11 cellular contexts compared by ENCODE assay signal in genomic region chr6:42911171-42912021, GRCh38. TPM values are rescaled to one million over a fixed set of nuclear protein-coding genes. Genes with fewer than 3 reads are reported as not detected.
DNase-seq lines count a peak whose midpoint lies in the region; ATAC-seq and TF ChIP-seq lines count a peak whose summit lies in the region.
"Had no signal": no experiment of that assay in that cellular context is flagged by ENCODE, and none has a peak within 500 bp of the region (broad histone marks: within the 10 kb centered on the region; RNA-seq: fewer than 3 reads in every experiment).

No MANE protein-coding gene starts in this region.

- peak overlapping the region in 3 of 10 donors; percentile 24 to 84 (median 65) for H3K27ac Mint-ChIP-seq in naive thymus-derived CD8-positive, alpha-beta T cell

- no peak overlapping the region for H2AK5ac ChIP-seq in IMR-90 (ENCODE audit: low read depth, low read length)

- H3K4me3 ChIP-seq in AG04450 (ENCODE audit: low read depth, low read length) = peak overlapping the region; percentile 27; the same call in 1 of the 2 replicates
- no peak overlapping the region for H3K4me3 ChIP-seq in IMR-90 (ENCODE audit: insufficient read depth, low read depth, low read length)
- H3K4me3 ChIP-seq in epithelial cell of proximal tubule (ENCODE audit: low read depth, low read length) = peak overlapping the region; percentile 38

- H3K36me3 ChIP-seq in IMR-90 (ENCODE audit: control insufficient read depth, insufficient read depth, low read length) = no peaks in the 10 kb centered on the region

- peak overlapping the region; percentile 7; the same call in 1 of the 2 replicates for H3K4me2 ChIP-seq in IMR-90 (ENCODE audit: low read depth, low read length)

- no peak overlapping the region for H3K9ac ChIP-seq in IMR-90 (ENCODE audit: low read depth, low read length)

- H3K36me3 Mint-ChIP-seq in naive thymus-derived CD8-positive, alpha-beta T cell = no peaks in the 10 kb centered on the region

- TF ChIP-seq RAD21 in IMR-90 (IDR thresholded peaks at IDR 0.05; ENCODE audit: low read length) = no peak

- H3K4ac ChIP-seq in IMR-90 (ENCODE audit: low read depth, low read length) = no peak overlapping the region

- H4K20me1 ChIP-seq in IMR-90 (ENCODE audit: insufficient read depth, low read length) = no peaks in the 10 kb centered on the region

- H2BK15ac ChIP-seq in IMR-90 (ENCODE audit: low read depth, low read length) = no peak overlapping the region

- no peak for TF ChIP-seq POLR2A in IMR-90 (IDR thresholded peaks at IDR 0.05; ENCODE audit: low read depth, low read length)

- H3K9me1 ChIP-seq in IMR-90 (ENCODE audit: insufficient read depth, low read length) = no peaks in the 10 kb centered on the region

- in situ Hi-C loops in IMR-90 (cut with MboI; ENCODE audit: low sequenced_read_pairs) = no loop called here

- H3K27me3 ChIP-seq in AG04450 (ENCODE audit: control insufficient read depth, insufficient read depth, low read length) (peaks cover 4% of the 10 kb centered on the region), IMR-90 (ENCODE audit: control insufficient read depth, insufficient read depth, low read length) (peaks cover 3% of the 10 kb centered on the region)

- H3K79me1 ChIP-seq in IMR-90 (ENCODE audit: low read depth in 1 of 2, low read length in 2 of 2) = no peaks in the 10 kb centered on the region

- POLR2A ChIA-PET in AG04450 (lab: Yijun Ruan, JAX) = interaction anchor here (0.6 to 1.1 kb wide), 2 partner anchors 18 to 34 kb away, joined by 3 to 5 read pairs; partner anchors contain the start of gene CNPY3
- POLR2A ChIA-PET in IMR-90 (lab: Charles Lee; ENCODE audit: unreplicated experiment) = no interaction called here
- POLR2A ChIA-PET in naive thymus-derived CD8-positive, alpha-beta T cell (lab: Charles Lee) = interaction anchor here (0.7 to 1.0 kb wide), 3 partner anchors 18 to 615 kb away, joined by 3 to 9 read pairs (median 8); partner anchors contain the start of gene CNPY3

- DNase-seq in AG04450 (ENCODE audit: low read depth, low spot score) (no peak), IMR-90 (no peak), epithelial cell of proximal tubule (ENCODE audit: low read depth) (no peak), posterior vena cava (ENCODE audit: low spot score) (no peak), amygdala (lab: John Stamatoyannopoulos, UW) (no peak), OCI-M2 (lab: John Stamatoyannopoulos, UW; ENCODE audit: unreplicated experiment) (no peak)
- no peak for DNase-seq in naive thymus-derived CD8-positive, alpha-beta T cell
- DNase-seq: DMS79, NCI-H187 had no signal

- no peak overlapping the region for H3K18ac ChIP-seq in IMR-90 (ENCODE audit: low read depth, low read length)

- H3K9me3 ChIP-seq in AG04450 (ENCODE audit: control insufficient read depth, insufficient read depth, low read length) (no peaks in the 10 kb centered on the region; the same call in 1 of the 2 replicates), IMR-90 (ENCODE audit: control insufficient read depth, insufficient read depth, low read length) (no peaks in the 10 kb centered on the region)

- no peak overlapping the region for H3K27ac ChIP-seq in AG04450 (ENCODE audit: low read depth, low read length)
- no peak overlapping the region for H3K27ac ChIP-seq in IMR-90 (ENCODE audit: insufficient read depth, low read length)

- CTCF ChIA-PET in AG04450 (lab: Charles Lee) = interaction anchor here (0.6 kb wide), 1 partner anchor 516 kb away, joined by 5 read pairs; the partner anchor contains the start of gene ABCC10
- CTCF ChIA-PET in IMR-90 (lab: Yijun Ruan, JAX) = interaction anchor here (0.7 kb wide), 1 partner anchor 232 kb away, joined by 6 read pairs; no protein-coding TSS in a partner anchor

- H3K9me3 Mint-ChIP-seq in naive thymus-derived CD8-positive, alpha-beta T cell = no peaks in the 10 kb centered on the region

- H3K27me3 Mint-ChIP-seq in naive thymus-derived CD8-positive, alpha-beta T cell = peaks cover 6 to 13% (median 6%) of the 10 kb centered on the region in 5 donors

- H3K4me3 Mint-ChIP-seq in naive thymus-derived CD8-positive, alpha-beta T cell = peak overlapping the region; percentile 19 to 80 (median 72)

- peaks cover 3 to 6% (median 3%) of the 10 kb centered on the region in 4 donors for H3K4me1 Mint-ChIP-seq in naive thymus-derived CD8-positive, alpha-beta T cell

- peak overlapping the region; percentile 83 for H2AFZ ChIP-seq in IMR-90 (replicated peaks; ENCODE audit: low read length, poor library complexity)

- 21% methylated on average over 9 of the region's 49 CpGs; no CpG with 5 or more reads in 1 of the 2 experiments for WGBS in IMR-90 (ENCODE audit: extremely low coverage in 2 of 2, insufficient read length in 1 of 2), 2 experiments

- no peak overlapping the region for H2AK9ac ChIP-seq in IMR-90 (replicated peaks; ENCODE audit: low read depth, low read length, poor library complexity)

- intact Hi-C loops in IMR-90 (cut with micrococcal nuclease) (no loop called here), posterior vena cava (cut with DNase I) (no loop called here)

- H4K5ac ChIP-seq in IMR-90 (ENCODE audit: low read depth, low read length) = peak overlapping the region; percentile 41; the same call in 1 of the 2 replicates

- H2BK120ac ChIP-seq in IMR-90 (ENCODE audit: low read depth, low read length) = no peak overlapping the region

- no peak overlapping the region; the same call in 1 of the 2 replicates for H3K23ac ChIP-seq in IMR-90 (ENCODE audit: low read depth, low read length)

- no peak overlapping the region for H3K14ac ChIP-seq in IMR-90 (replicated peaks; ENCODE audit: low read depth, low read length)

- dilution Hi-C loops in IMR-90 (cut with HindIII; ENCODE audit: low sequenced_read_pairs, unreplicated experiment) = no loop called here

- no peak overlapping the region for H2BK20ac ChIP-seq in IMR-90 (ENCODE audit: low read depth, low read length)

- peak; percentile 37 for ATAC-seq in IMR-90 (ENCODE audit: low read depth)
- peak; percentile 37 to 44 for ATAC-seq in naive thymus-derived CD8-positive, alpha-beta T cell
- no peak for ATAC-seq in GM18511 (IDR thresholded peaks at IDR 0.05; ENCODE audit: unreplicated experiment)

- no peak overlapping the region for H2BK5ac ChIP-seq in IMR-90 (ENCODE audit: low read depth, low read length, poor library complexity, severe bottlenecking)

- H4K8ac ChIP-seq in IMR-90 (ENCODE audit: low read depth in 2 of 2, low read length in 2 of 2) = peak overlapping the region in 1 of 2 experiments; percentile 57; a peak in 1 of 4 replicates

- no peak; the same call in 1 of the 2 replicates for TF ChIP-seq CTCF in AG04450 (IDR thresholded peaks at IDR 0.05; ENCODE audit: low read depth, low read length)
- TF ChIP-seq CTCF in IMR-90 (conservative IDR thresholded peaks at IDR 0.05; ENCODE audit: low read depth, low read length) = 0 out of 2 replicates have a peak, but pooled peaks have one; percentile 7
- peak; percentile 17 for TF ChIP-seq CTCF in epithelial cell of proximal tubule (conservative IDR thresholded peaks at IDR 0.05; ENCODE audit: low read depth, low read length)

- no peak overlapping the region for H3K56ac ChIP-seq in IMR-90 (ENCODE audit: extremely low read depth, insufficient read depth, low read length)

- no peaks in the 10 kb centered on the region for H3K4me1 ChIP-seq in IMR-90 (ENCODE audit: control insufficient read depth, insufficient read depth, low read length)

- BruUV-seq in IMR-90 (replicated peaks; lab: Mats Ljungman, UMichigan) = no TSS peak

- no peak overlapping the region for H4K91ac ChIP-seq in IMR-90 (ENCODE audit: insufficient read depth, low read depth, low read length)

RNA-seq across cellular contexts. Expression of gene PTCRA, which starts 4.5 kb away (rescaled TPM):
- not detected in 2 replicates for polyA plus RNA-seq in AG04450 (2011; rRNA removed)
- not detected in 2 replicates for polyA minus RNA-seq in AG04450 (2011; rRNA and poly(A)+ RNA removed)
- total RNA-seq in IMR-90 (2012; rRNA removed) = not detected in 2 replicates
- polyA plus RNA-seq in IMR-90 (2012; rRNA removed) = not detected in 2 replicates
- not detected in 2 replicates for polyA plus RNA-seq in IMR-90 (2012; cell fraction: cytosol; rRNA removed)
- polyA plus RNA-seq in IMR-90 (2012; cell fraction: nucleus; rRNA removed; ENCODE audit: low replicate concordance) = not detected in 2 replicates
- total RNA-seq in epithelial cell of proximal tubule = not detected in 2 replicates
- not detected for total RNA-seq in naive thymus-derived CD8-positive, alpha-beta T cell
- polyA plus RNA-seq in naive thymus-derived CD8-positive, alpha-beta T cell = not detected
- not detected for total RNA-seq in posterior vena cava
- total RNA-seq: lower leg skin had no signal

RNA-seq across cellular contexts. Expression of gene CNPY3, which starts 17.9 kb away (rescaled TPM):
- polyA plus RNA-seq in AG04450 (2011; rRNA removed) (38.4 and 39.2 TPM in 2 replicates), IMR-90 (2012; rRNA removed) (39.2 and 39.8 TPM in 2 replicates)
- 26.7 and 31.5 TPM in 2 replicates for polyA minus RNA-seq in AG04450 (2011; rRNA and poly(A)+ RNA removed)
- total RNA-seq in IMR-90 (2012; rRNA removed) (13.3 and 15.3 TPM in 2 replicates), epithelial cell of proximal tubule (52.2 and 59.0 TPM in 2 replicates), posterior vena cava (10 to 100 TPM; 20.8 to 33.7 TPM)
- polyA plus RNA-seq in IMR-90 (2012; cell fraction: cytosol; rRNA removed) = 28.5 and 36.8 TPM in 2 replicates
- polyA plus RNA-seq in IMR-90 (2012; cell fraction: nucleus; rRNA removed; ENCODE audit: low replicate concordance) = 17.9 and 22.1 TPM in 2 replicates
- total RNA-seq in naive thymus-derived CD8-positive, alpha-beta T cell = 100 to 1,000 TPM; 102 to 103 TPM
- polyA plus RNA-seq in naive thymus-derived CD8-positive, alpha-beta T cell = 100 to 1,000 TPM in 2 of 3 donors, 10 to 100 TPM in 1; 90.3 to 158 (median 124) TPM

RNA-seq across cellular contexts. Expression of gene RPL7L1, which starts 32.0 kb away (rescaled TPM):
- polyA plus RNA-seq in AG04450 (2011; rRNA removed) (45.0 and 48.5 TPM in 2 replicates), IMR-90 (2012; rRNA removed) (31.3 and 43.0 TPM in 2 replicates)
- 26.1 and 28.7 TPM in 2 replicates for polyA minus RNA-seq in AG04450 (2011; rRNA and poly(A)+ RNA removed)
- total RNA-seq in IMR-90 (2012; rRNA removed) (112 and 125 TPM in 2 replicates), epithelial cell of proximal tubule (95.0 and 155 TPM in 2 replicates), posterior vena cava (10 to 100 TPM; 52.9 to 63.0 TPM)
- 10.1 and 18.2 TPM in 2 replicates for polyA plus RNA-seq in IMR-90 (2012; cell fraction: cytosol; rRNA removed)
- 3.2 and 12.8 TPM in 2 replicates for polyA plus RNA-seq in IMR-90 (2012; cell fraction: nucleus; rRNA removed; ENCODE audit: low replicate concordance)
- 100 to 1,000 TPM; 113 to 135 TPM for total RNA-seq in naive thymus-derived CD8-positive, alpha-beta T cell
- polyA plus RNA-seq in naive thymus-derived CD8-positive, alpha-beta T cell = 10 to 100 TPM; 65.3 to 87.9 (median 67.4) TPM

RNA-seq across cellular contexts. Expression of gene GNMT, which starts 49.2 kb away (rescaled TPM):
- polyA plus RNA-seq in AG04450 (2011; rRNA removed) = 0.07 TPM in 1 of 2 replicates, not detected in the other
- 0.55 TPM in 1 of 2 replicates, not detected in the other for polyA minus RNA-seq in AG04450 (2011; rRNA and poly(A)+ RNA removed)
- total RNA-seq in IMR-90 (2012; rRNA removed) = not detected in 2 replicates
- polyA plus RNA-seq in IMR-90 (2012; rRNA removed) = 0.36 TPM in 1 of 2 replicates, not detected in the other
- 0.09 TPM in 1 of 2 replicates, not detected in the other for polyA plus RNA-seq in IMR-90 (2012; cell fraction: cytosol; rRNA removed)
- 0.96 and 1.1 TPM in 2 replicates for polyA plus RNA-seq in IMR-90 (2012; cell fraction: nucleus; rRNA removed; ENCODE audit: low replicate concordance)
- not detected in 2 replicates for total RNA-seq in epithelial cell of proximal tubule
- 1 to 10 TPM; 1.9 to 2.1 TPM for total RNA-seq in naive thymus-derived CD8-positive, alpha-beta T cell
- under 1 TPM in 2 of 3 donors, not detected in 1; 0.19 to 0.34 TPM for polyA plus RNA-seq in naive thymus-derived CD8-positive, alpha-beta T cell
- total RNA-seq in posterior vena cava = not detected
